8 cellular contexts compared by ENCODE assay signal in the genomic region with DNA sequence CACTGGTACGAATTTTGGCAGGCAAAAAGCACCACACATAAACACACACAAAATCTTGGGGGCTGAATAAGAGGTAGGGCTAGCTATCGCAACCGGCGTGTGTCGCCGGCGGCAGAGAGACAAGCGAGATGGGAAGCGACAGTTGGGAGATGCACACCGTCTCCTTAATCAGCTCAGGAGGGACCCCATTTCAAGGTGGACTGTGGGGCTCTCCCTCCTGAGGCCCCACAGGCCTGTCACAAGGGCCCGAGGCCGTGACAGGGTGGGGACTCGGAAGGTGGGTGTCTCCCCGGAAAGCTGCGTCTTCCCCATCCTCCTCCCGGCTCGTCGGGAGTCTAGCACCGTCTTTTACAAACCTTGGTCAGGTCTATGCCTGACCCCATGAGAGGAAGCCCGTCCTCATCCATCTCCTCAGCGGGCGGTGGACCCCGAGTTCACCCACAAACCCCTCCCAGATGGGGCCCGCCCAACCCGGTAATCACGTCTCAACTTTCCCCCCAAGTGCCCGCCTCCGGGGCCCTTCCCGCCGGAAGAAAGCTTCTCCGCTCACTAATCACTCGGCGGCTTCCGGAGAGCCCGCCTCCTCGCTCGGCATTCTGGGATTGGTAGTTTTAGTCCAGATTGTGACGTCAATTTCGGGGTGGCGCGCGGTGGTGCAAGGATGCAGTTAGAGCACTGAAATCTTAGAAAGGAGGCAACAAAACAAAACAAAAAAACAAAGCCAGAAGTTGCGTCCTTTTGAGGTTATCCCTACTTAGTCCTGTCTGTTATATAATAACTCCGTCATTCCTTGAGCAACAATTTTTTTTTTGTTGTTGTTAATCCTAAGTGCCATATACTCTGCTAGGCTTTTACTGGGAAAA. TPM values are rescaled to one million over a fixed set of nuclear protein-coding genes. Genes with fewer than 3 reads are reported as not detected.
A peak's percentile ranks its signal among the peaks of the same experiment; 100 is the strongest.
DNase-seq lines count a peak whose midpoint lies in the region; ATAC-seq and TF ChIP-seq lines count a peak whose summit lies in the region.

A gene with protein sequence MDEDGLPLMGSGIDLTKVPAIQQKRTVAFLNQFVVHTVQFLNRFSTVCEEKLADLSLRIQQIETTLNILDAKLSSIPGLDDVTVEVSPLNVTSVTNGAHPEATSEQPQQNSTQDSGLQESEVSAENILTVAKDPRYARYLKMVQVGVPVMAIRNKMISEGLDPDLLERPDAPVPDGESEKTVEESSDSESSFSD (minus strand): TSS at position 436 of the 863 bp plus-strand sequence. CDS start 29 bp downstream, at position 407.

- H3K27ac Mint-ChIP-seq in osteocyte (ENCODE audit: unreplicated experiment): peak within 1 kb of the TSS; percentile 97

- H3K4me3 Mint-ChIP-seq in osteocyte (ENCODE audit: unreplicated experiment): peak within 1 kb of the TSS; percentile 98

- no peaks in the 10 kb centered on the region for H3K36me3 ChIP-seq in thymus (ENCODE audit: control insufficient read depth, insufficient read depth)

- peaks cover 8% of the 10 kb centered on the region for H3K4me1 Mint-ChIP-seq in osteocyte (ENCODE audit: unreplicated experiment)

- TF ChIP-seq CTCF in GM12864 (IDR thresholded peaks at IDR 0.05; ENCODE audit: low read depth, low read length, missing control alignments): no peak
- no peak for TF ChIP-seq CTCF in osteocyte (IDR thresholded peaks at IDR 0.05)

- no peaks in the 10 kb centered on the region for H3K9me3 ChIP-seq in thymus (ENCODE audit: control insufficient read depth)

- no peaks in the 10 kb centered on the region for H3K9me3 Mint-ChIP-seq in osteocyte (ENCODE audit: unreplicated experiment)

- intact Hi-C loops in head of caudate nucleus (cut with DNase I): no loop called here

- peak; percentile 97 for ATAC-seq in HG02759 (IDR thresholded peaks at IDR 0.05; ENCODE audit: unreplicated experiment)

- H3K27me3 Mint-ChIP-seq in osteocyte (ENCODE audit: unreplicated experiment): peaks cover 2% of the 10 kb centered on the region

- H3K27me3 ChIP-seq in thymus (ENCODE audit: control insufficient read depth, insufficient read depth): no peaks in the 10 kb centered on the region

- H3K36me3 Mint-ChIP-seq in osteocyte (ENCODE audit: unreplicated experiment): peaks cover 14% of the 10 kb centered on the region

- H3K27ac ChIP-seq in thymus (ENCODE audit: low read depth): peak within 1 kb of the TSS; percentile 83

- DNase-seq in GM12864 (ENCODE audit: low read depth): peak; percentile 82
- peak; percentile 95 to 97 (median 96) for DNase-seq in NCI-H1417 (lab: John Stamatoyannopoulos, UW)
- peak; percentile 80 to 91 for DNase-seq in SW 1271 (lab: John Stamatoyannopoulos, UW)
- DNase-seq in activated naive CD8-positive, alpha-beta T cell treated with anti-CD3 and anti-CD28 coated beads, Interleukin-2, amount 50 U/mL, for 16 hours (ENCODE audit: low read depth, low spot score): peak; percentile 92
- DNase-seq in head of caudate nucleus: peak; percentile 95 to 99 (median 98)
- peak; percentile 95 for DNase-seq in osteocyte (ENCODE audit: extremely low spot score, unreplicated experiment)

- H3K4me3 ChIP-seq in GM12864 (ENCODE audit: low read depth, low read length) (peak within 1 kb of the TSS; percentile 86), thymus (ENCODE audit: low read length) (peak within 1 kb of the TSS; percentile 73)

- 2% methylated on average over 44 of the region's 44 CpGs for WGBS in thymus

- H3K4me1 ChIP-seq in thymus (ENCODE audit: control insufficient read depth, insufficient read depth, low read length): peaks cover 7% of the 10 kb centered on the region

RNA-seq across cellular contexts. Expression of the gene that starts here (rescaled TPM):
- total RNA-seq in osteocyte: 31.2 and 34.4 TPM in 2 replicates
- 74.0 TPM for polyA plus RNA-seq in thymus

Comparison
In these comparisons a context has a peak if more than half of its experiments do, and no peak if none do; other contexts are left out.
1. Peak in every context shown above with its lines: DNase-seq, ATAC-seq, H3K4me3 ChIP-seq and H3K27ac ChIP-seq.